ENCODE assay signal across 23 cellular contexts in the genomic region with DNA sequence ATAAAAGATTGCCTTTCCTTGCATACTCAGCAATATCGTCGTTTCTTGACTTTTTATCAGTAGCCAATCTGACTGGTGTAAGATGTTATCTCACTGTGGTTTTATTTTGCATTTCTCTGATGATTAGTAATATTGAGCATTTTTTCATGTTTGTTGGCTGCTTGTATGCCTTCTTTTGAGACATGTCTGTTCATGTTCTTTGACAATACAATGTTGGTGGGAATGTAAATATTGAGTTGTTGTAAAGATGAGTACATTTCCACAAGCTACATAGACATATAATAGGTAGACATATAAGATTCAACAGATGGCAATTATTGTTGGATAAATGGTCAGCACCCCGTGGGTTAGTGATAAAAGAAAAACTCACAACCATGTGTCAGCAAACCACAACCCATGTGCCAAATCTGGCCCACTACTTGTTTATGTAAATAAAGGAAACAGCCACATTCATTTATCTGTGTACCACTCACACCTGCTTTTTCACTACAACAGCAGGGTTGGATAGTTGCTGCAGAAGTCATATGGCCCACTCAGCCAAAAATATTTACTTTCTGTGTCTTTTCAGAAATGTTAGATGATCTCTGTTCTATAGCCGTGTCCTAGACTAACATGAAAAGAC.
DNase-seq lines count a peak whose midpoint lies in the region; ATAC-seq and TF ChIP-seq lines count a peak whose summit lies in the region.
"Had no signal": no experiment of that assay in that cellular context is flagged by ENCODE, and none has a peak within 500 bp of the region (broad histone marks: within the 10 kb centered on the region; RNA-seq: fewer than 3 reads in every experiment).

No MANE protein-coding gene starts in this region.

- H3K4me3 ChIP-seq in breast epithelium (no peak overlapping the region), RWPE2 (ENCODE audit: severe bottlenecking) (no peak overlapping the region)
- H3K4me3 ChIP-seq: colonic mucosa, heart right ventricle had no signal

- no peak for TF ChIP-seq POLR2A in breast epithelium (IDR thresholded peaks at IDR 0.05)

- CTCF ChIA-PET in MCF 10A (lab: Yijun Ruan, JAX) = no interaction called here

- no peak overlapping the region for H3K4me3 Mint-ChIP-seq in MCF 10A (ENCODE audit: unreplicated experiment)
- H3K4me3 Mint-ChIP-seq: activated naive CD4-positive, alpha-beta T cell treated with anti-CD3 and anti-CD28 coated beads, Interleukin-2, amount 50 U/mL, for 24 hours; activated T-cell treated with anti-CD3 and anti-CD28 coated beads, Interleukin-2, amount 50 U/mL, for 72 hours; CD14-positive monocyte; immature natural killer cell; T-helper 2 cell treated with Interferon-gamma antibody and Interleukin-4, amounts not matched to agents 5 μg/mL and 100 μg/mL, for 36 hours had no signal

- H3K9me3 ChIP-seq in breast epithelium = no peaks in the 10 kb centered on the region
- H3K9me3 ChIP-seq in RWPE2 (ENCODE audit: severe bottlenecking) = no peaks in the 10 kb centered on the region
- H3K9me3 ChIP-seq: colonic mucosa, heart right ventricle had no signal

- no peak for DNase-seq in MCF 10A (ENCODE audit: unreplicated experiment)
- no peak for DNase-seq in breast epithelium (ENCODE audit: low spot score in 2 of 2)
- peak; percentile 91 for DNase-seq in NCI-H146 treated with DMSO at 0.1 percent for 48 hours (lab: John Stamatoyannopoulos, UW; ENCODE audit: unreplicated experiment)
- DNase-seq in RWPE2 (ENCODE audit: low spot score) = no peak
- no peak for DNase-seq in NCI-H446 (lab: John Stamatoyannopoulos, UW)
- no peak for DNase-seq in effector CD8-positive, alpha-beta T cell (lab: John Stamatoyannopoulos, UW)
- no peak for DNase-seq in NCI-H1694 treated with DMSO at 0.1 percent for 48 hours (lab: John Stamatoyannopoulos, UW)
- no peak for DNase-seq in hypothalamus (lab: John Stamatoyannopoulos, UW)
- DNase-seq: activated T-cell treated with anti-CD3 and anti-CD28 coated beads, Interleukin-2, amount 50 U/mL, for 72 hours; colonic mucosa; DMS 273 treated with DMSO at 0.1 percent for 48 hours; heart right ventricle; immature natural killer cell; KG1; NCI-H1048; NCI-H82; stimulated activated CD8-positive, alpha-beta memory T cell treated with anti-CD3 and anti-CD28 coated beads, Interleukin-4, amount 100 ng/mL, for 48 hours; substantia nigra had no signal

- BruUV-seq in MCF 10A (replicated peaks; lab: Mats Ljungman, UMichigan) = no TSS peak

- no peaks in the 10 kb centered on the region for H3K9me3 Mint-ChIP-seq in MCF 10A (ENCODE audit: unreplicated experiment)
- H3K9me3 Mint-ChIP-seq: T-helper 2 cell treated with Interferon-gamma antibody and Interleukin-4, amounts not matched to agents 5 μg/mL and 100 μg/mL, for 36 hours had no signal

- H3K36me3 ChIP-seq in breast epithelium = no peaks in the 10 kb centered on the region
- H3K36me3 ChIP-seq in RWPE2 (ENCODE audit: low read depth) = no peaks in the 10 kb centered on the region
- H3K36me3 ChIP-seq: colonic mucosa, heart right ventricle had no signal

- peak overlapping the region; percentile 57 for H3K27ac Mint-ChIP-seq in MCF 10A (ENCODE audit: low read depth, unreplicated experiment)
- H3K27ac Mint-ChIP-seq: activated naive CD4-positive, alpha-beta T cell treated with anti-CD3 and anti-CD28 coated beads, Interleukin-2, amount 50 U/mL, for 24 hours; activated T-cell treated with anti-CD3 and anti-CD28 coated beads, Interleukin-2, amount 50 U/mL, for 72 hours; CD14-positive monocyte; immature natural killer cell; T-helper 2 cell treated with Interferon-gamma antibody and Interleukin-4, amounts not matched to agents 5 μg/mL and 100 μg/mL, for 36 hours had no signal

- H3K27ac ChIP-seq in breast epithelium (no peak overlapping the region), RWPE2 (ENCODE audit: poor library complexity, severe bottlenecking) (no peak overlapping the region)
- H3K27ac ChIP-seq: colonic mucosa, heart right ventricle had no signal

- peaks cover 19% of the 10 kb centered on the region for H3K4me1 Mint-ChIP-seq in MCF 10A (ENCODE audit: insufficient read depth, unreplicated experiment)
- H3K4me1 Mint-ChIP-seq: activated naive CD4-positive, alpha-beta T cell treated with anti-CD3 and anti-CD28 coated beads, Interleukin-2, amount 50 U/mL, for 24 hours; CD14-positive monocyte; immature natural killer cell had no signal

- TF ChIP-seq CTCF in MCF 10A (IDR thresholded peaks at IDR 0.05; ENCODE audit: unreplicated experiment) = no peak
- no peak for TF ChIP-seq CTCF in breast epithelium (IDR thresholded peaks at IDR 0.05)
- no peak for TF ChIP-seq CTCF in RWPE2 (IDR thresholded peaks at IDR 0.05; ENCODE audit: poor library complexity, severe bottlenecking)

- H3K36me3 Mint-ChIP-seq in MCF 10A (ENCODE audit: insufficient read depth, unreplicated experiment) = no peaks in the 10 kb centered on the region
- H3K36me3 Mint-ChIP-seq: activated naive CD4-positive, alpha-beta T cell treated with anti-CD3 and anti-CD28 coated beads, Interleukin-2, amount 50 U/mL, for 24 hours; CD14-positive monocyte; immature natural killer cell had no signal

- intact Hi-C loops in MCF 10A (cut with micrococcal nuclease) = no loop called here
- intact Hi-C loops in breast epithelium (cut with DNase I; ENCODE audit: low total_unique reads) = no loop called here

- H3K4me1 ChIP-seq in breast epithelium (no peaks in the 10 kb centered on the region), RWPE2 (ENCODE audit: insufficient read depth, poor library complexity, severe bottlenecking) (peaks cover 4% of the 10 kb centered on the region)
- H3K4me1 ChIP-seq: colonic mucosa, heart right ventricle had no signal

- H3K27me3 ChIP-seq in breast epithelium (no peaks in the 10 kb centered on the region), RWPE2 (ENCODE audit: insufficient read depth, poor library complexity, severe bottlenecking) (no peaks in the 10 kb centered on the region)
- H3K27me3 ChIP-seq: colonic mucosa, heart right ventricle had no signal

- ATAC-seq in RWPE2 (ENCODE audit: low read depth) = peak; percentile 78
- ATAC-seq: activated CD4-positive, CD25-positive, alpha-beta regulatory T cell treated with anti-CD3 and anti-CD28 coated beads, Interleukin-2, amount 50 U/mL, for 24 hours; activated T-cell treated with anti-CD3 and anti-CD28 coated beads, Interleukin-2, amount 50 U/mL, for 72 hours; heart right ventricle; Panc1 had no signal

- peaks cover 62% of the 10 kb centered on the region for H3K27me3 Mint-ChIP-seq in MCF 10A (ENCODE audit: insufficient read depth, unreplicated experiment)
- H3K27me3 Mint-ChIP-seq: activated naive CD4-positive, alpha-beta T cell treated with anti-CD3 and anti-CD28 coated beads, Interleukin-2, amount 50 U/mL, for 24 hours had no signal

- POLR2A ChIA-PET in MCF 10A (lab: Yijun Ruan, JAX) = no interaction called here
